8 cellular contexts compared by ENCODE assay signal in genomic region chr10:7690885-7691597, GRCh38. TPM values are rescaled to one million over a fixed set of nuclear protein-coding genes. Genes with fewer than 3 reads are reported as not detected.
DNase-seq lines count a peak whose midpoint lies in the region; ATAC-seq, FAIRE-seq and TF ChIP-seq lines count a peak whose summit lies in the region.
"Not testable (repeated sequence)": the region's sequence is repeated elsewhere in the genome, so short reads cannot be mapped to it uniquely, and the experiment has no call there.
"Had no signal": no experiment of that assay in that cellular context is flagged by ENCODE, and none has a peak within 500 bp of the region (broad histone marks: within the 10 kb centered on the region; RNA-seq: fewer than 3 reads in every experiment).

No MANE protein-coding gene starts in this region.

- not testable (repeated sequence) for H4K20me1 ChIP-seq in HepG2 (ENCODE audit: insufficient read depth, low read length)

- H3K4me3 ChIP-seq in GM06990 (replicated peaks; ENCODE audit: low read depth, low read length); HepG2 (replicated peaks in 1 of 3; ENCODE audit: insufficient read depth in 1 of 3, low read depth in 2 of 3, low read length in 3 of 3): not testable (repeated sequence)

- not testable (repeated sequence) for H3K4me1 Mint-ChIP-seq in activated T-cell treated with anti-CD3 and anti-CD28 coated beads, Interleukin-2, amount 50 U/mL, for 4 hours (ENCODE audit: low read depth)
- peaks cover 14% of the 10 kb centered on the region for H3K4me1 Mint-ChIP-seq in stimulated activated effector memory CD8-positive, alpha-beta T cell treated with anti-CD3 and anti-CD28 coated beads, Interleukin-12 subunit alpha, Interleukin-12 subunit beta, amount 100 ng/mL, for 72 hours

- not testable (repeated sequence) for H3K9ac ChIP-seq in HepG2 (ENCODE audit: insufficient read depth, low read depth, low read length)

- WGBS in HepG2 (ENCODE audit: low lambda C conversion rate), result 97% methylated on average over 3 of the region's 3 CpGs

- not testable (repeated sequence) for TF ChIP-seq POLR2A in HepG2 (IDR thresholded peaks at IDR 0.05; ENCODE audit: insufficient read depth in 1 of 2, low read depth in 2 of 2, low read length in 2 of 2)

- POLR2A ChIA-PET in HepG2 (lab: Yijun Ruan, JAX), result not testable (repeated sequence)

- peak; percentile 54 to 67 for ATAC-seq in activated CD4-positive, CD25-positive, alpha-beta regulatory T cell treated with anti-CD3 and anti-CD28 coated beads, Interleukin-2, amount 50 U/mL, for 24 hours
- peak; percentile 70 to 71 for ATAC-seq in activated T-cell treated with anti-CD3 and anti-CD28 coated beads, Interleukin-2, amount 50 U/mL, for 4 hours
- peak; percentile 57 to 68 for ATAC-seq in activated naive CD4-positive, alpha-beta T cell treated with anti-CD3 and anti-CD28 coated beads, Interleukin-2, amount 50 U/mL, for 72 hours
- ATAC-seq in HepG2, result not testable (repeated sequence)
- peak; percentile 83 for ATAC-seq in stimulated activated effector memory CD8-positive, alpha-beta T cell treated with anti-CD3 and anti-CD28 coated beads, Interleukin-12 subunit alpha, Interleukin-12 subunit beta, amount 100 ng/mL, for 72 hours

- not testable (repeated sequence) for H3K4me2 ChIP-seq in HepG2 (ENCODE audit: low read depth, low read length)

- H3K4me3 Mint-ChIP-seq in activated T-cell treated with anti-CD3 and anti-CD28 coated beads, Interleukin-2, amount 50 U/mL, for 4 hours; stimulated activated effector memory CD8-positive, alpha-beta T cell treated with anti-CD3 and anti-CD28 coated beads, Interleukin-12 subunit alpha, Interleukin-12 subunit beta, amount 100 ng/mL, for 72 hours: not testable (repeated sequence)

- intact Hi-C loops in HepG2 (cut with micrococcal nuclease; ENCODE audit: unreplicated experiment), result not testable (repeated sequence)

- H3K9me3 Mint-ChIP-seq in activated T-cell treated with anti-CD3 and anti-CD28 coated beads, Interleukin-2, amount 50 U/mL, for 4 hours, result peaks cover 11% of the 10 kb centered on the region
- peaks cover 15 to 30% of the 10 kb centered on the region in 2 donors for H3K9me3 Mint-ChIP-seq in activated naive CD4-positive, alpha-beta T cell treated with anti-CD3 and anti-CD28 coated beads, Interleukin-2, amount 50 U/mL, for 72 hours
- not testable (repeated sequence) for H3K9me3 Mint-ChIP-seq in stimulated activated effector memory CD8-positive, alpha-beta T cell treated with anti-CD3 and anti-CD28 coated beads, Interleukin-12 subunit alpha, Interleukin-12 subunit beta, amount 100 ng/mL, for 72 hours

- TF ChIP-seq EP300 in HepG2 (IDR thresholded peaks at IDR 0.05; ENCODE audit: low read depth in 2 of 2, low read length in 2 of 2); HepG2 (CRISPR knock-in tag; IDR thresholded peaks at IDR 0.05; ENCODE audit: borderline replicate concordance): not testable (repeated sequence)

- H3K36me3 ChIP-seq in GM06990 (ENCODE audit: control insufficient read depth, insufficient read depth, low read length); HepG2 (replicated peaks in 1 of 2; ENCODE audit: control insufficient read depth in 1 of 2, insufficient read depth in 2 of 2, low read length in 2 of 2): not testable (repeated sequence)

- H3K9me3 ChIP-seq in HepG2 (ENCODE audit: low read length), result peaks cover 43% of the 10 kb centered on the region

- H3K36me3 Mint-ChIP-seq in activated T-cell treated with anti-CD3 and anti-CD28 coated beads, Interleukin-2, amount 50 U/mL, for 4 hours (ENCODE audit: insufficient read depth); stimulated activated effector memory CD8-positive, alpha-beta T cell treated with anti-CD3 and anti-CD28 coated beads, Interleukin-12 subunit alpha, Interleukin-12 subunit beta, amount 100 ng/mL, for 72 hours: not testable (repeated sequence)
- peaks cover 12 to 33% of the 10 kb centered on the region in 2 donors for H3K36me3 Mint-ChIP-seq in activated naive CD4-positive, alpha-beta T cell treated with anti-CD3 and anti-CD28 coated beads, Interleukin-2, amount 50 U/mL, for 72 hours

- not testable (repeated sequence) for H3K27me3 ChIP-seq in GM06990 (replicated peaks; ENCODE audit: control insufficient read depth, insufficient read depth, low read length); HepG2 (ENCODE audit: control insufficient read depth in 1 of 2, insufficient read depth in 2 of 2, low read length in 2 of 2)

- H2AFZ ChIP-seq in HepG2 (ENCODE audit: low read length), result not testable (repeated sequence)

- H3K4me1 ChIP-seq in HepG2 (ENCODE audit: insufficient read depth, low read length), result peaks cover 25% of the 10 kb centered on the region

- in situ Hi-C loops in HepG2 (cut with HindIII; ENCODE audit: extremely low pct_ligation_motif_present, low pct_unique_long_range_greater_than_20kb), result not testable (repeated sequence)

- not testable (repeated sequence) for TF ChIP-seq RAD21 in HepG2 (CRISPR knock-in tag; IDR thresholded peaks at IDR 0.05)

- DNase-seq in GM06990 (ENCODE audit: extremely low read depth, insufficient read length), result peak; percentile 25
- DNase-seq in MV-4-11 (lab: John Stamatoyannopoulos, UW), result peak; percentile 5
- not testable (repeated sequence) for DNase-seq in activated T-cell treated with anti-CD3 and anti-CD28 coated beads, Interleukin-2, amount 50 U/mL, for 4 hours; activated naive CD4-positive, alpha-beta T cell treated with anti-CD3 and anti-CD28 coated beads, Interleukin-2, amount 50 U/mL, for 72 hours (ENCODE audit: low spot score in 2 of 2); HepG2 (ENCODE audit: low spot score); stimulated activated effector memory CD8-positive, alpha-beta T cell treated with anti-CD3 and anti-CD28 coated beads, Interleukin-12 subunit alpha, Interleukin-12 subunit beta, amount 100 ng/mL, for 72 hours (ENCODE audit: low spot score in 2 of 2)

- CTCF ChIA-PET in HepG2 (lab: Yijun Ruan, JAX; ENCODE audit: low intra/inter-chr PET ratio, low total read pairs), result not testable (repeated sequence)

- H3K27ac ChIP-seq in HepG2 (ENCODE audit: extremely low read length, insufficient read depth, low read length), result not testable (repeated sequence)

- peak overlapping the region in 1 of 2 donors; percentile 45 for H3K27ac Mint-ChIP-seq in activated naive CD4-positive, alpha-beta T cell treated with anti-CD3 and anti-CD28 coated beads, Interleukin-2, amount 50 U/mL, for 72 hours
- H3K27ac Mint-ChIP-seq in stimulated activated effector memory CD8-positive, alpha-beta T cell treated with anti-CD3 and anti-CD28 coated beads, Interleukin-12 subunit alpha, Interleukin-12 subunit beta, amount 100 ng/mL, for 72 hours, result not testable (repeated sequence)

- H3K79me2 ChIP-seq in HepG2 (ENCODE audit: insufficient read depth, low read length), result not testable (repeated sequence)

- not testable (repeated sequence) for FAIRE-seq in HepG2 (lab: Jason Lieb, UNC)

- not testable (repeated sequence) for BruUV-seq in HepG2 (replicated peaks; lab: Mats Ljungman, UMichigan)

- TF ChIP-seq CTCF in GM06990 (IDR thresholded peaks at IDR 0.05; ENCODE audit: insufficient read depth, low read length, poor library complexity, severe bottlenecking); HepG2 (CRISPR knock-in tag; IDR thresholded peaks at IDR 0.05): not testable (repeated sequence)

- H3K27me3 Mint-ChIP-seq in activated T-cell treated with anti-CD3 and anti-CD28 coated beads, Interleukin-2, amount 50 U/mL, for 4 hours (ENCODE audit: low read depth), result not testable (repeated sequence)

RNA-seq across cellular contexts. Expression of gene ITIH2, which starts 12.1 kb away (rescaled TPM):
- under 1 TPM; 0.32 to 0.71 (median 0.38) TPM for total RNA-seq in activated T-cell treated with anti-CD3 and anti-CD28 coated beads, Interleukin-2, amount 50 U/mL, for 4 hours
- total RNA-seq in activated naive CD4-positive, alpha-beta T cell treated with anti-CD3 and anti-CD28 coated beads, Interleukin-2, amount 50 U/mL, for 72 hours, result not detected
- 603 and 1,197 TPM in 2 replicates for total RNA-seq in HepG2 (2016; rRNA removed; fragmentation: Illumina TruSeq; extraction: Trizol)
- total RNA-seq in HepG2 (2016; cell fraction: cytosol; rRNA removed; fragmentation: Illumina TruSeq; extraction: Trizol; ENCODE audit: low read depth), result 49.3 and 57.5 TPM in 2 replicates
- total RNA-seq in HepG2 (2016; cell fraction: insoluble cytoplasmic fraction; rRNA removed; fragmentation: Illumina TruSeq; extraction: Trizol), result 560 and 1,175 TPM in 2 replicates
- 127 and 151 TPM in 2 replicates for total RNA-seq in HepG2 (2016; cell fraction: membrane; rRNA removed; fragmentation: Illumina TruSeq; extraction: Trizol)
- 929 and 1,111 TPM in 2 replicates for total RNA-seq in HepG2 (2016; cell fraction: nucleus; rRNA removed; fragmentation: Illumina TruSeq; extraction: Trizol)
- polyA plus RNA-seq in HepG2 (2011; rRNA removed), result 1,427 and 1,430 TPM in 2 replicates
- 1,054 and 1,367 TPM in 2 replicates for polyA plus RNA-seq in HepG2 (2011; cell fraction: cytosol; rRNA removed)
- polyA plus RNA-seq in HepG2 (2011; cell fraction: nucleus; rRNA removed), result 619 and 697 TPM in 2 replicates
- polyA plus RNA-seq in HepG2 (2012), result 1,282 and 1,626 TPM in 2 replicates
- 51.7 and 58.6 TPM in 2 replicates for polyA plus RNA-seq in HepG2 (2016; cell fraction: cytosol; fragmentation: Illumina TruSeq; extraction: Trizol; ENCODE audit: low read depth)
- polyA plus RNA-seq in HepG2 (2016; cell fraction: insoluble cytoplasmic fraction; fragmentation: Illumina TruSeq; extraction: Trizol; ENCODE audit: low read depth), result 462 and 464 TPM in 2 replicates
- 94.8 and 114 TPM in 2 replicates for polyA plus RNA-seq in HepG2 (2016; cell fraction: membrane; fragmentation: Illumina TruSeq; extraction: Trizol; ENCODE audit: low read depth)
- polyA plus RNA-seq in HepG2 (2016; cell fraction: nucleus; fragmentation: Illumina TruSeq; extraction: Trizol; ENCODE audit: insufficient read depth, low read depth), result 923 and 981 TPM in 2 replicates
- polyA minus RNA-seq in HepG2 (2011; rRNA and poly(A)+ RNA removed; ENCODE audit: low replicate concordance), result 0.26 and 658 TPM in 2 replicates
- polyA minus RNA-seq in HepG2 (2011; cell fraction: cytosol; rRNA and poly(A)+ RNA removed), result 661 and 1,052 TPM in 2 replicates
- polyA minus RNA-seq in HepG2 (2011; cell fraction: nucleus; rRNA and poly(A)+ RNA removed), result 465 and 707 TPM in 2 replicates
- total RNA-seq: GM23248 had no signal
- polyA plus RNA-seq: GM23248 had no signal

RNA-seq across cellular contexts. Expression of gene ITIH5, which starts 24.3 kb away (rescaled TPM):
- total RNA-seq in activated T-cell treated with anti-CD3 and anti-CD28 coated beads, Interleukin-2, amount 50 U/mL, for 4 hours, result not detected
- under 1 TPM in 1 of 2 donors, not detected in 1; 0.21 TPM for total RNA-seq in activated naive CD4-positive, alpha-beta T cell treated with anti-CD3 and anti-CD28 coated beads, Interleukin-2, amount 50 U/mL, for 72 hours
- total RNA-seq in HepG2 (2016; rRNA removed; fragmentation: Illumina TruSeq; extraction: Trizol), result 3.5 and 8.9 TPM in 2 replicates
- total RNA-seq in HepG2 (2016; cell fraction: cytosol; rRNA removed; fragmentation: Illumina TruSeq; extraction: Trizol; ENCODE audit: low read depth), result 1.2 and 1.9 TPM in 2 replicates
- 3.6 and 9.0 TPM in 2 replicates for total RNA-seq in HepG2 (2016; cell fraction: insoluble cytoplasmic fraction; rRNA removed; fragmentation: Illumina TruSeq; extraction: Trizol)
- 1.2 and 1.5 TPM in 2 replicates for total RNA-seq in HepG2 (2016; cell fraction: membrane; rRNA removed; fragmentation: Illumina TruSeq; extraction: Trizol)
- total RNA-seq in HepG2 (2016; cell fraction: nucleus; rRNA removed; fragmentation: Illumina TruSeq; extraction: Trizol), result 6.8 and 9.1 TPM in 2 replicates
- 4.7 and 6.0 TPM in 2 replicates for polyA plus RNA-seq in HepG2 (2011; rRNA removed)
- polyA plus RNA-seq in HepG2 (2011; cell fraction: cytosol; rRNA removed), result 3.9 and 4.7 TPM in 2 replicates
- 3.7 and 4.5 TPM in 2 replicates for polyA plus RNA-seq in HepG2 (2011; cell fraction: nucleus; rRNA removed)
- 2.4 and 4.5 TPM in 2 replicates for polyA plus RNA-seq in HepG2 (2012)
- 0.32 and 0.36 TPM in 2 replicates for polyA plus RNA-seq in HepG2 (2016; cell fraction: cytosol; fragmentation: Illumina TruSeq; extraction: Trizol; ENCODE audit: low read depth)
- 2.9 and 3.3 TPM in 2 replicates for polyA plus RNA-seq in HepG2 (2016; cell fraction: insoluble cytoplasmic fraction; fragmentation: Illumina TruSeq; extraction: Trizol; ENCODE audit: low read depth)
- polyA plus RNA-seq in HepG2 (2016; cell fraction: membrane; fragmentation: Illumina TruSeq; extraction: Trizol; ENCODE audit: low read depth), result 0.55 and 0.68 TPM in 2 replicates
- polyA plus RNA-seq in HepG2 (2016; cell fraction: nucleus; fragmentation: Illumina TruSeq; extraction: Trizol; ENCODE audit: insufficient read depth, low read depth), result 10.8 and 11.6 TPM in 2 replicates
- 2.9 TPM in 1 of 2 replicates, not detected in the other for polyA minus RNA-seq in HepG2 (2011; rRNA and poly(A)+ RNA removed; ENCODE audit: low replicate concordance)
- 1.5 and 2.2 TPM in 2 replicates for polyA minus RNA-seq in HepG2 (2011; cell fraction: cytosol; rRNA and poly(A)+ RNA removed)
- 1.9 and 2.1 TPM in 2 replicates for polyA minus RNA-seq in HepG2 (2011; cell fraction: nucleus; rRNA and poly(A)+ RNA removed)
- total RNA-seq: GM23248 had no signal
- polyA plus RNA-seq: GM23248 had no signal

Comparison
In these comparisons a context has a peak if more than half of its experiments do, and no peak if none do; other contexts are left out.
1. RNA of gene ITIH2, which starts 12.1 kb away (total RNA-seq): 49.3 to 1,197 TPM in HepG2; 0.32 to 0.71 TPM in activated T-cell treated with anti-CD3 and anti-CD28 coated beads, Interleukin-2, amount 50 U/mL, for 4 hours and not detected in activated naive CD4-positive, alpha-beta T cell treated with anti-CD3 and anti-CD28 coated beads, Interleukin-2, amount 50 U/mL, for 72 hours; every median in the first group is over 10 times any median in the second.